In genomic region chr20:40628877-40629276, GRCh38 we compare ENCODE assay signal across 25 cellular contexts.
"Had no signal": no experiment of that assay in that cellular context is flagged by ENCODE, and none has a peak within 500 bp of the region (broad histone marks: within the 10 kb centered on the region; RNA-seq: fewer than 3 reads in every experiment).

No MANE protein-coding gene starts in this region.

- H3K4me1 ChIP-seq: colonic mucosa, gastrocnemius medialis, pancreas, upper lobe of right lung had no signal

- H3K27me3 Mint-ChIP-seq: activated CD4-positive, alpha-beta memory T cell treated with anti-CD3 and anti-CD28 coated beads, Interleukin-2, amount 10 ng/mL, durations not matched to agents 7 days and 5 days; activated naive CD8-positive, alpha-beta T cell treated with anti-CD3 and anti-CD28 coated beads, Interleukin-2, amount 50 U/mL, for 24 hours had no signal

- H3K4me3 ChIP-seq: colonic mucosa, gastrocnemius medialis, pancreas, smooth muscle cell, thoracic aorta, upper lobe of right lung had no signal

- H3K36me3 ChIP-seq: brain microvascular endothelial cell, colonic mucosa, gastrocnemius medialis, pancreas, thoracic aorta, upper lobe of right lung had no signal

- DNase-seq: activated CD4-positive, alpha-beta memory T cell treated with anti-CD3 and anti-CD28 coated beads, Interleukin-2, amount 10 ng/mL, durations not matched to agents 7 days and 5 days; activated CD4-positive, alpha-beta T cell treated with anti-CD3 and anti-CD28 coated beads for 36 hours; activated naive CD4-positive, alpha-beta T cell treated with anti-CD3 and anti-CD28 coated beads, Interleukin-2, amount 10 ng/mL, durations not matched to agents 7 days and 5 days; activated naive CD8-positive, alpha-beta T cell treated with anti-CD3 and anti-CD28 coated beads, Interleukin-2, amount 50 U/mL, for 24 hours; activated T-cell treated with anti-CD3 and anti-CD28 coated beads, Interleukin-2, amount 50 U/mL, for 24 hours; anterior cingulate cortex; brain microvascular endothelial cell; central memory CD4-positive, alpha-beta T cell; colonic mucosa; erythroblast; gastrocnemius medialis; head of caudate nucleus; kidney glomerular epithelial cell; left ventricle myocardium superior; mesenchymal stem cell; naive thymus-derived CD8-positive, alpha-beta T cell; pancreas; stimulated activated CD4-positive, alpha-beta T cell treated with anti-CD3 and anti-CD28 coated beads, Interleukin-4, amount 100 ng/mL, for 1 hour; upper lobe of right lung had no signal

- H3K36me3 Mint-ChIP-seq: activated naive CD4-positive, alpha-beta T cell treated with anti-CD3 and anti-CD28 coated beads, Interleukin-2, amount 10 ng/mL, durations not matched to agents 7 days and 5 days; stimulated activated effector memory CD8-positive, alpha-beta T cell treated with anti-CD3 and anti-CD28 coated beads, Interleukin-12 subunit alpha, Interleukin-12 subunit beta, amount 100 ng/mL, for 72 hours had no signal

- H3K27ac ChIP-seq: brain microvascular endothelial cell, colonic mucosa, gastrocnemius medialis, pancreas, upper lobe of right lung had no signal

- H3K9me3 Mint-ChIP-seq: activated CD4-positive, alpha-beta memory T cell treated with anti-CD3 and anti-CD28 coated beads, Interleukin-2, amount 10 ng/mL, durations not matched to agents 7 days and 5 days; activated naive CD4-positive, alpha-beta T cell treated with anti-CD3 and anti-CD28 coated beads, Interleukin-2, amount 10 ng/mL, durations not matched to agents 7 days and 5 days; activated T-cell treated with anti-CD3 and anti-CD28 coated beads, Interleukin-2, amount 50 U/mL, for 24 hours; T-helper 2 cell treated with Interferon-gamma antibody and Interleukin-4, amounts not matched to agents 5 μg/mL and 100 μg/mL, for 36 hours had no signal

- H3K9me3 ChIP-seq: colonic mucosa, gastrocnemius medialis, pancreas, thoracic aorta, upper lobe of right lung had no signal

- H3K27me3 ChIP-seq: brain microvascular endothelial cell, colonic mucosa, gastrocnemius medialis, pancreas, upper lobe of right lung had no signal

- H3K4me1 Mint-ChIP-seq: activated CD4-positive, alpha-beta memory T cell treated with anti-CD3 and anti-CD28 coated beads, Interleukin-2, amount 10 ng/mL, durations not matched to agents 7 days and 5 days; activated CD4-positive, alpha-beta T cell treated with anti-CD3 and anti-CD28 coated beads for 36 hours; activated naive CD4-positive, alpha-beta T cell treated with anti-CD3 and anti-CD28 coated beads, Interleukin-2, amount 10 ng/mL, durations not matched to agents 7 days and 5 days; activated naive CD8-positive, alpha-beta T cell treated with anti-CD3 and anti-CD28 coated beads, Interleukin-2, amount 50 U/mL, for 24 hours; naive thymus-derived CD8-positive, alpha-beta T cell; stimulated activated effector memory CD8-positive, alpha-beta T cell treated with anti-CD3 and anti-CD28 coated beads, Interleukin-12 subunit alpha, Interleukin-12 subunit beta, amount 100 ng/mL, for 72 hours had no signal

- H3K4me3 Mint-ChIP-seq: activated CD4-positive, alpha-beta memory T cell treated with anti-CD3 and anti-CD28 coated beads, Interleukin-2, amount 10 ng/mL, durations not matched to agents 7 days and 5 days; activated CD4-positive, alpha-beta T cell treated with anti-CD3 and anti-CD28 coated beads for 36 hours; activated naive CD4-positive, alpha-beta T cell treated with anti-CD3 and anti-CD28 coated beads, Interleukin-2, amount 10 ng/mL, durations not matched to agents 7 days and 5 days; activated naive CD8-positive, alpha-beta T cell treated with anti-CD3 and anti-CD28 coated beads, Interleukin-2, amount 50 U/mL, for 24 hours; activated T-cell treated with anti-CD3 and anti-CD28 coated beads, Interleukin-2, amount 50 U/mL, for 24 hours; naive thymus-derived CD8-positive, alpha-beta T cell; stimulated activated effector memory CD8-positive, alpha-beta T cell treated with anti-CD3 and anti-CD28 coated beads, Interleukin-12 subunit alpha, Interleukin-12 subunit beta, amount 100 ng/mL, for 72 hours; T-helper 2 cell treated with Interferon-gamma antibody and Interleukin-4, amounts not matched to agents 5 μg/mL and 100 μg/mL, for 36 hours; WTC11 had no signal

- H3K27ac Mint-ChIP-seq: activated CD4-positive, alpha-beta memory T cell treated with anti-CD3 and anti-CD28 coated beads, Interleukin-2, amount 10 ng/mL, durations not matched to agents 7 days and 5 days; activated CD4-positive, alpha-beta T cell treated with anti-CD3 and anti-CD28 coated beads for 36 hours; activated naive CD4-positive, alpha-beta T cell treated with anti-CD3 and anti-CD28 coated beads, Interleukin-2, amount 10 ng/mL, durations not matched to agents 7 days and 5 days; activated naive CD8-positive, alpha-beta T cell treated with anti-CD3 and anti-CD28 coated beads, Interleukin-2, amount 50 U/mL, for 24 hours; activated T-cell treated with anti-CD3 and anti-CD28 coated beads, Interleukin-2, amount 50 U/mL, for 24 hours; stimulated activated effector memory CD8-positive, alpha-beta T cell treated with anti-CD3 and anti-CD28 coated beads, Interleukin-12 subunit alpha, Interleukin-12 subunit beta, amount 100 ng/mL, for 72 hours; T-helper 2 cell treated with Interferon-gamma antibody and Interleukin-4, amounts not matched to agents 5 μg/mL and 100 μg/mL, for 36 hours; WTC11 had no signal

- H3K4me2 ChIP-seq: smooth muscle cell had no signal

- ATAC-seq: activated CD4-positive, alpha-beta T cell treated with anti-CD3 and anti-CD28 coated beads for 36 hours; activated naive CD8-positive, alpha-beta T cell treated with anti-CD3 and anti-CD28 coated beads, Interleukin-2, amount 50 U/mL, for 24 hours; gastrocnemius medialis; left ventricle myocardium superior; naive thymus-derived CD8-positive, alpha-beta T cell; pancreas; sciatic nerve; stimulated activated effector memory CD8-positive, alpha-beta T cell treated with anti-CD3 and anti-CD28 coated beads, Interleukin-12 subunit alpha, Interleukin-12 subunit beta, amount 100 ng/mL, for 72 hours; upper lobe of right lung had no signal
